6 cellular contexts compared by ENCODE assay signal in genomic region chr14:84533181-84533580, GRCh38.
"Had no signal": no experiment of that assay in that cellular context is flagged by ENCODE, and none has a peak within 500 bp of the region (broad histone marks: within the 10 kb centered on the region; RNA-seq: fewer than 3 reads in every experiment).

No MANE protein-coding gene starts in this region.

- H3K4me3 Mint-ChIP-seq: HFFc6 had no signal

- H3K36me3 ChIP-seq: HAP-1 had no signal

- H3K27ac Mint-ChIP-seq: HFFc6 had no signal

- H3K9me3 ChIP-seq: HAP-1 had no signal

- H3K4me3 ChIP-seq: HAP-1 had no signal

- H3K4me1 ChIP-seq: HAP-1 had no signal

- H3K27ac ChIP-seq: HL-60 had no signal

- DNase-seq: GOT3, H7, HFFc6 had no signal

- H3K27me3 Mint-ChIP-seq: IgD-negative memory B cell had no signal

- H3K9me3 Mint-ChIP-seq: HFFc6 had no signal

- H3K4me1 Mint-ChIP-seq: IgD-negative memory B cell had no signal

- H3K36me3 Mint-ChIP-seq: IgD-negative memory B cell had no signal
